1 cellular context compared by ENCODE assay signal in genomic region chr1:209569445-209570207, GRCh38.
A peak's percentile ranks its signal among the peaks of the same experiment; 100 is the strongest.
TF ChIP-seq lines count a peak whose summit lies in the region.

No MANE protein-coding gene starts in this region.

TF ChIP-seq in K562, 482 proteins besides CTCF, POLR2A, EP300 and RAD21 (continued from another document):
- TF ChIP-seq ZBTB40 (IDR thresholded peaks at IDR 0.05) (no peak), ZBTB40 (CRISPR knock-in tag; IDR thresholded peaks at IDR 0.05) (no peak), SMC3 (conservative IDR thresholded peaks at IDR 0.05; ENCODE audit: insufficient read depth, low read depth, low read length) (peak; percentile 86), JUN (IDR thresholded peaks at IDR 0.05; ENCODE audit: borderline replicate concordance, low read depth, low read length) (0 out of 2 replicates have a peak, but pooled peaks have one; percentile 27), JUN (CRISPR knock-in tag; IDR thresholded peaks at IDR 0.05; ENCODE audit: borderline replicate concordance) (no peak), XRCC5 (IDR thresholded peaks at IDR 0.05; ENCODE audit: low read depth, low read length) (0 out of 2 replicates have a peak, but pooled peaks have one; percentile 25), FOXA1 (IDR thresholded peaks at IDR 0.05; ENCODE audit: borderline replicate concordance) (no peak), ZNF282 (CRISPR knock-in tag; IDR thresholded peaks at IDR 0.05) (no peak), HNRNPLL (IDR thresholded peaks at IDR 0.05; ENCODE audit: low read depth, low read length, poor library complexity, severe bottlenecking) (no peak), KLF13 (tag; IDR thresholded peaks at IDR 0.05; ENCODE audit: borderline replicate concordance, low read depth) (no peak), SLC30A9 (CRISPR knock-in tag; IDR thresholded peaks at IDR 0.05) (no peak), RB1 (IDR thresholded peaks at IDR 0.05; ENCODE audit: low read depth) (0 out of 2 replicates have a peak, but pooled peaks have one; percentile 25), DEAF1 (CRISPR knock-in tag; IDR thresholded peaks at IDR 0.05) (peak; percentile 77), ERF (CRISPR knock-in tag; IDR thresholded peaks at IDR 0.05) (no peak), NELFE (IDR thresholded peaks at IDR 0.05; ENCODE audit: insufficient read depth, insufficient read length) (no peak), CXXC5 (CRISPR knock-in tag; IDR thresholded peaks at IDR 0.05) (peak; percentile 21; the same call in 1 of the 2 replicates), CREB1 (IDR thresholded peaks at IDR 0.05) (no peak), CREB1 (CRISPR knock-in tag; IDR thresholded peaks at IDR 0.05) (no peak)
TF ChIP-seq in K562: peak in this region for 10.
